8 cellular contexts compared by ENCODE assay signal in genomic region chr5:110590187-110590586, GRCh38.
A peak's percentile ranks its signal among the peaks of the same experiment; 100 is the strongest.
DNase-seq lines count a peak whose midpoint lies in the region; ATAC-seq and TF ChIP-seq lines count a peak whose summit lies in the region.

No MANE protein-coding gene starts in this region.

- H3K27ac Mint-ChIP-seq in activated naive CD8-positive, alpha-beta T cell treated with anti-CD3 and anti-CD28 coated beads, Interleukin-2, amount 50 U/mL, for 24 hours = no peak overlapping the region
- H3K27ac Mint-ChIP-seq in activated T-helper 1 cell treated with anti-CD3 and anti-CD28 coated beads, Interleukin-12 subunit alpha, Interleukin-12 subunit beta, Interleukin-2, Interleukin-4 antibody, amounts not matched to agents 30 ng/mL and 10 ng/mL and 1 ng/mL, durations not matched to agents 14 hours and 24 hours and 36 hours = no peak overlapping the region

- in situ Hi-C loops in SK-MEL-5 (cut with HindIII; ENCODE audit: low pct_unique_long_range_greater_than_20kb, low sequenced_read_pairs) = no loop called here

- intact Hi-C loops in activated T-helper 1 cell treated with anti-CD3 and anti-CD28 coated beads, Interleukin-12 subunit alpha, Interleukin-12 subunit beta, Interleukin-2, Interleukin-4 antibody, amounts not matched to agents 30 ng/mL and 10 ng/mL and 1 ng/mL, durations not matched to agents 14 hours and 24 hours and 36 hours (cut with micrococcal nuclease) = no loop called here

- H3K27me3 Mint-ChIP-seq in activated naive CD8-positive, alpha-beta T cell treated with anti-CD3 and anti-CD28 coated beads, Interleukin-2, amount 50 U/mL, for 24 hours = no peaks in the 10 kb centered on the region
- no peaks in the 10 kb centered on the region for H3K27me3 Mint-ChIP-seq in activated T-helper 1 cell treated with anti-CD3 and anti-CD28 coated beads, Interleukin-12 subunit alpha, Interleukin-12 subunit beta, Interleukin-2, Interleukin-4 antibody, amounts not matched to agents 30 ng/mL and 10 ng/mL and 1 ng/mL, durations not matched to agents 14 hours and 24 hours and 36 hours (ENCODE audit: insufficient read depth)

- peak; percentile 70 for ATAC-seq in HG02759 (IDR thresholded peaks at IDR 0.05; ENCODE audit: unreplicated experiment)
- no peak for ATAC-seq in activated naive CD8-positive, alpha-beta T cell treated with anti-CD3 and anti-CD28 coated beads, Interleukin-2, amount 50 U/mL, for 24 hours

- TF ChIP-seq CTCF in GM12873 (IDR thresholded peaks at IDR 0.05; ENCODE audit: insufficient read depth, low read depth, low read length, missing control alignments) = peak; percentile 53

- no peaks in the 10 kb centered on the region for H3K9me3 Mint-ChIP-seq in activated naive CD8-positive, alpha-beta T cell treated with anti-CD3 and anti-CD28 coated beads, Interleukin-2, amount 50 U/mL, for 24 hours
- no peaks in the 10 kb centered on the region for H3K9me3 Mint-ChIP-seq in activated T-helper 1 cell treated with anti-CD3 and anti-CD28 coated beads, Interleukin-12 subunit alpha, Interleukin-12 subunit beta, Interleukin-2, Interleukin-4 antibody, amounts not matched to agents 30 ng/mL and 10 ng/mL and 1 ng/mL, durations not matched to agents 14 hours and 24 hours and 36 hours

- no peaks in the 10 kb centered on the region for H3K36me3 Mint-ChIP-seq in activated naive CD8-positive, alpha-beta T cell treated with anti-CD3 and anti-CD28 coated beads, Interleukin-2, amount 50 U/mL, for 24 hours (ENCODE audit: low read depth)
- H3K36me3 Mint-ChIP-seq in activated T-helper 1 cell treated with anti-CD3 and anti-CD28 coated beads, Interleukin-12 subunit alpha, Interleukin-12 subunit beta, Interleukin-2, Interleukin-4 antibody, amounts not matched to agents 30 ng/mL and 10 ng/mL and 1 ng/mL, durations not matched to agents 14 hours and 24 hours and 36 hours (ENCODE audit: low read depth) = no peaks in the 10 kb centered on the region

- H3K4me3 Mint-ChIP-seq in activated naive CD8-positive, alpha-beta T cell treated with anti-CD3 and anti-CD28 coated beads, Interleukin-2, amount 50 U/mL, for 24 hours = no peak overlapping the region
- H3K4me3 Mint-ChIP-seq in activated T-helper 1 cell treated with anti-CD3 and anti-CD28 coated beads, Interleukin-12 subunit alpha, Interleukin-12 subunit beta, Interleukin-2, Interleukin-4 antibody, amounts not matched to agents 30 ng/mL and 10 ng/mL and 1 ng/mL, durations not matched to agents 14 hours and 24 hours and 36 hours = no peak overlapping the region

- no peaks in the 10 kb centered on the region for H3K4me1 Mint-ChIP-seq in activated naive CD8-positive, alpha-beta T cell treated with anti-CD3 and anti-CD28 coated beads, Interleukin-2, amount 50 U/mL, for 24 hours
- H3K4me1 Mint-ChIP-seq in activated T-helper 1 cell treated with anti-CD3 and anti-CD28 coated beads, Interleukin-12 subunit alpha, Interleukin-12 subunit beta, Interleukin-2, Interleukin-4 antibody, amounts not matched to agents 30 ng/mL and 10 ng/mL and 1 ng/mL, durations not matched to agents 14 hours and 24 hours and 36 hours (ENCODE audit: low read depth) = no peaks in the 10 kb centered on the region

- DNase-seq in SK-MEL-5 (ENCODE audit: low read depth, low spot score) = peak; percentile 62
- peak; percentile 37 for DNase-seq in left kidney (ENCODE audit: low read depth, low spot score)
- DNase-seq in activated naive CD8-positive, alpha-beta T cell treated with anti-CD3 and anti-CD28 coated beads, Interleukin-2, amount 50 U/mL, for 24 hours = no peak
- DNase-seq in pons (ENCODE audit: low spot score) = no peak
- DNase-seq in HuH-7 (ENCODE audit: low spot score) = no peak
- no peak for DNase-seq in activated T-helper 1 cell treated with anti-CD3 and anti-CD28 coated beads, Interleukin-12 subunit alpha, Interleukin-12 subunit beta, Interleukin-2, Interleukin-4 antibody, amounts not matched to agents 30 ng/mL and 10 ng/mL and 1 ng/mL, durations not matched to agents 14 hours and 24 hours and 36 hours (ENCODE audit: low spot score)

Comparison
In these comparisons a context has a peak if more than half of its experiments do, and no peak if none do; other contexts are left out.
1. DNase-seq: peak in SK-MEL-5 (single experiment) and left kidney (single experiment); none in activated naive CD8-positive, alpha-beta T cell treated with anti-CD3 and anti-CD28 coated beads, Interleukin-2, amount 50 U/mL, for 24 hours (single experiment), pons (single experiment), HuH-7 (single experiment) and activated T-helper 1 cell treated with anti-CD3 and anti-CD28 coated beads, Interleukin-12 subunit alpha, Interleukin-12 subunit beta, Interleukin-2, Interleukin-4 antibody, amounts not matched to agents 30 ng/mL and 10 ng/mL and 1 ng/mL, durations not matched to agents 14 hours and 24 hours and 36 hours (single experiment).